ENCODE assay signal across 7 cellular contexts in genomic region chr4:121943941-121944340, GRCh38. TPM values are rescaled to one million over a fixed set of nuclear protein-coding genes. Genes with fewer than 3 reads are reported as not detected.
A peak's percentile ranks its signal among the peaks of the same experiment; 100 is the strongest.
DNase-seq lines count a peak whose midpoint lies in the region; ATAC-seq and TF ChIP-seq lines count a peak whose summit lies in the region.

No MANE protein-coding gene starts in this region.

- in situ Hi-C loops in HAP-1 (cut with MboI; ENCODE audit: low sequenced_read_pairs): no loop called here

- H3F3A ChIP-seq in SK-N-SH (replicated peaks; ENCODE audit: insufficient read depth): no peaks in the 10 kb centered on the region

- peak; percentile 17 to 64 for DNase-seq in HAP-1 (ENCODE audit: low spot score in 2 of 2)
- peak; percentile 48 for DNase-seq in SK-N-SH
- no peak for DNase-seq in memory B cell (ENCODE audit: low spot score in 2 of 2)
- no peak for DNase-seq in amniotic stem cell (lab: John Stamatoyannopoulos, UW)
- no peak for DNase-seq in mucosa of gallbladder (ENCODE audit: low spot score)
- DNase-seq in kidney glomerular epithelial cell (lab: John Stamatoyannopoulos, UW): no peak

- TF ChIP-seq CTCF in GM12874 (IDR thresholded peaks at IDR 0.05; ENCODE audit: insufficient read depth, low read depth, low read length): peak; percentile 68
- TF ChIP-seq CTCF in SK-N-SH (IDR thresholded peaks at IDR 0.05): peak; percentile 56

- no peaks in the 10 kb centered on the region for H3K36me3 Mint-ChIP-seq in memory B cell

- no peak overlapping the region for H3K4me2 ChIP-seq in SK-N-SH

- H3K27ac ChIP-seq in SK-N-SH (ENCODE audit: low read depth in 2 of 2, low read length in 1 of 2): no peak overlapping the region

- H3K9ac ChIP-seq in SK-N-SH: no peak overlapping the region

- H2AFZ ChIP-seq in SK-N-SH (ENCODE audit: low read depth): no peak overlapping the region

- TF ChIP-seq EP300 in SK-N-SH (IDR thresholded peaks at IDR 0.05; ENCODE audit: borderline replicate concordance in 1 of 2, low read depth in 1 of 2, low read length in 1 of 2): no peak

- H3K9me3 Mint-ChIP-seq in memory B cell: no peaks in the 10 kb centered on the region

- H3K9me3 ChIP-seq in HAP-1 (no peaks in the 10 kb centered on the region), SK-N-SH (no peaks in the 10 kb centered on the region)

- no peaks in the 10 kb centered on the region for H3K4me1 Mint-ChIP-seq in memory B cell

- no peaks in the 10 kb centered on the region for H3K9me2 ChIP-seq in SK-N-SH

- peaks cover 22% of the 10 kb centered on the region for H3K27me3 ChIP-seq in HAP-1 (ENCODE audit: low read depth)
- peaks cover 36% of the 10 kb centered on the region for H3K27me3 ChIP-seq in SK-N-SH (ENCODE audit: insufficient read depth)

- whole genome bisulfite sequencing in SK-N-SH (ENCODE audit: low lambda C conversion rate): 0% methylated on average over 4 of the region's 4 CpGs

- no peaks in the 10 kb centered on the region for H3K4me1 ChIP-seq in HAP-1
- H3K4me1 ChIP-seq in SK-N-SH (ENCODE audit: control insufficient read depth in 1 of 2, insufficient read depth in 2 of 2, low read depth in 1 of 2, low read length in 1 of 2): no peaks in the 10 kb centered on the region

- H3K36me3 ChIP-seq in HAP-1 (replicated peaks): no peaks in the 10 kb centered on the region
- H3K36me3 ChIP-seq in SK-N-SH (replicated peaks in 1 of 2; ENCODE audit: control insufficient read depth in 1 of 2, insufficient read depth in 2 of 2, low read length in 1 of 2): no peaks in the 10 kb centered on the region

- no peak overlapping the region for H3K4me3 Mint-ChIP-seq in memory B cell

- no peaks in the 10 kb centered on the region for H4K20me1 ChIP-seq in SK-N-SH (ENCODE audit: insufficient read depth)

- no peak for TF ChIP-seq RAD21 in SK-N-SH (IDR thresholded peaks at IDR 0.05; ENCODE audit: low read length)

- CTCF ChIA-PET in SK-N-SH (lab: Yijun Ruan, JAX): interaction anchor here (0.8 to 1.1 kb wide), 2 partner anchors 14 to 47 kb away, joined by 3 to 4 read pairs; no protein-coding TSS in a partner anchor

- POLR2A ChIA-PET in SK-N-SH (lab: Yijun Ruan, JAX): no interaction called here

- ATAC-seq in memory B cell (ENCODE audit: low read depth): peak; percentile 50

- H3K4me3 ChIP-seq in HAP-1 (no peak overlapping the region), SK-N-SH (ENCODE audit: low read depth in 2 of 2, low read length in 1 of 2) (no peak overlapping the region)

- H3K27ac Mint-ChIP-seq in memory B cell: no peak overlapping the region

- peaks cover 28% of the 10 kb centered on the region for H3K27me3 Mint-ChIP-seq in memory B cell

- H3K79me2 ChIP-seq in SK-N-SH (ENCODE audit: insufficient read depth): no peaks in the 10 kb centered on the region

TF ChIP-seq in SK-N-SH, 30 proteins besides CTCF, POLR2A, EP300 and RAD21:
- TF ChIP-seq IRF3 (IDR thresholded peaks at IDR 0.05; ENCODE audit: low read depth, low read length) (no peak), USF2 (IDR thresholded peaks at IDR 0.05; ENCODE audit: borderline replicate concordance, low read depth, low read length) (no peak)
TF ChIP-seq in SK-N-SH: peak in this region for 0.

RNA-seq across cellular contexts. Expression of gene TRPC3, which starts 7.9 kb away (rescaled TPM):
- not detected in 2 replicates for polyA plus RNA-seq in SK-N-SH (2012; rRNA removed)
- under 0.01 TPM in 1 of 2 replicates, not detected in the other for polyA plus RNA-seq in SK-N-SH (2012; cell fraction: cytosol; rRNA removed)
- polyA plus RNA-seq in SK-N-SH (2012; cell fraction: nucleus; rRNA removed): 0.01 TPM in 1 of 2 replicates, not detected in the other
- 14.1 TPM for total RNA-seq in mucosa of gallbladder

Comparison
In these comparisons a context has a peak if more than half of its experiments do, and no peak if none do; other contexts are left out.
1. DNase-seq: peak in HAP-1 (2 of 2) and SK-N-SH (single experiment); none in memory B cell (0 of 2), amniotic stem cell (single experiment), mucosa of gallbladder (single experiment) and kidney glomerular epithelial cell (single experiment).